In the genomic region with DNA sequence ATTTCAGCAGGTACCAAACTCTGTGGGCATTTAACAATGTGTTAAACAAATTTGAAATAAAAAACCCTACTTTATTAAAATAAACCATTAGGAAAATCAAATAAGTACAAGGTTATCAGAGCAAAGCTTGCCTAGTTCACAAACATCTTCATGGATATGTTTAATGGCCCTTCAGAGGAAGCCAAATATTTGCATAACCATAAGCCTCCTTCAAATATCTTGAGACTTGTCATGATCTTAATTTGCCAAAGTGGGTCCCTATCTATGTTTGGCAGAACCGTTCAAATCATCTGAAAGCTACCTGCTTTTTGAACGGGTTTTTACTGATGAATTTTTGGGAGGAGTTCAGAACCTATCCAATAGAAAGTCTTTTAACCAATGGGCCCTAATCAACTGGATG, we compare ENCODE assay signal across 19 cellular contexts.
"Had no signal": no experiment of that assay in that cellular context is flagged by ENCODE, and none has a peak within 500 bp of the region (broad histone marks: within the 10 kb centered on the region; RNA-seq: fewer than 3 reads in every experiment).

No MANE protein-coding gene starts in this region.

- ATAC-seq: heart right ventricle; mucosa of descending colon; naive thymus-derived CD8-positive, alpha-beta T cell; psoas muscle; right lobe of liver; stimulated activated memory B cell treated with anti-CD40 and anti-IgM and Interleukin-4, amounts not matched to agents 10 μg/mL and 1 μg/mL and 100 μg/mL, for 72 hours; stimulated activated naive CD8-positive, alpha-beta T cell treated with anti-CD3 and anti-CD28 coated beads, Interleukin-15, amount 100 ng/mL, for 72 hours; upper lobe of right lung had no signal

- H3K27ac Mint-ChIP-seq: stimulated activated memory B cell treated with anti-CD40 and anti-IgM and Interleukin-4, amounts not matched to agents 10 μg/mL and 1 μg/mL and 100 μg/mL, for 72 hours; stimulated activated naive CD8-positive, alpha-beta T cell treated with anti-CD3 and anti-CD28 coated beads, Interleukin-15, amount 100 ng/mL, for 72 hours had no signal

- H3K27me3 Mint-ChIP-seq: naive thymus-derived CD8-positive, alpha-beta T cell; stimulated activated memory B cell treated with anti-CD40 and anti-IgM and Interleukin-4, amounts not matched to agents 10 μg/mL and 1 μg/mL and 100 μg/mL, for 72 hours; stimulated activated naive CD8-positive, alpha-beta T cell treated with anti-CD3 and anti-CD28 coated beads, Interleukin-15, amount 100 ng/mL, for 72 hours had no signal

- DNase-seq: dorsolateral prefrontal cortex; effector CD8-positive, alpha-beta T cell; heart right ventricle; hypothalamus; kidney glomerular epithelial cell; mammary epithelial cell; mucosa of descending colon; naive thymus-derived CD8-positive, alpha-beta T cell; psoas muscle; retina; right lobe of liver; spleen; stimulated activated CD4-positive, alpha-beta T cell treated with anti-CD3 and anti-CD28 coated beads, Interleukin-15, amount 100 ng/mL, for 24 hours; stimulated activated CD4-positive, alpha-beta T cell treated with anti-CD3 and anti-CD28 coated beads, Interleukin-1b, Interleukin-23, amount 100 ng/mL, for 48 hours; stimulated activated CD4-positive, alpha-beta T cell treated with anti-CD3 and anti-CD28 coated beads, Interleukin-4, amount 100 ng/mL, for 24 hours; stimulated activated naive CD8-positive, alpha-beta T cell treated with anti-CD3 and anti-CD28 coated beads, Interleukin-15, amount 100 ng/mL, for 72 hours; testis; upper lobe of right lung had no signal

- H3K4me3 Mint-ChIP-seq: stimulated activated memory B cell treated with anti-CD40 and anti-IgM and Interleukin-4, amounts not matched to agents 10 μg/mL and 1 μg/mL and 100 μg/mL, for 72 hours; stimulated activated naive CD8-positive, alpha-beta T cell treated with anti-CD3 and anti-CD28 coated beads, Interleukin-15, amount 100 ng/mL, for 72 hours had no signal
